2 cellular contexts compared by ENCODE assay signal in genomic region chr3:159825216-159825854, GRCh38.
TF ChIP-seq lines count a peak whose summit lies in the region.

No MANE protein-coding gene starts in this region.

TF ChIP-seq in HCT116, 20 proteins besides CTCF, POLR2A, EP300 and RAD21:
- no peak for TF ChIP-seq JUND (IDR thresholded peaks at IDR 0.05)
- TF ChIP-seq EZH2phosphoT487 (IDR thresholded peaks at IDR 0.05; ENCODE audit: borderline replicate concordance) = no peak
- no peak for TF ChIP-seq ZFX (IDR thresholded peaks at IDR 0.05)
- no peak for TF ChIP-seq SIN3A (IDR thresholded peaks at IDR 0.05; ENCODE audit: low read depth)
- no peak for TF ChIP-seq EGR1 (IDR thresholded peaks at IDR 0.05; ENCODE audit: low read depth)
- TF ChIP-seq FOSL1 (IDR thresholded peaks at IDR 0.05; ENCODE audit: low read depth) = no peak
- TF ChIP-seq, protein P1, sequence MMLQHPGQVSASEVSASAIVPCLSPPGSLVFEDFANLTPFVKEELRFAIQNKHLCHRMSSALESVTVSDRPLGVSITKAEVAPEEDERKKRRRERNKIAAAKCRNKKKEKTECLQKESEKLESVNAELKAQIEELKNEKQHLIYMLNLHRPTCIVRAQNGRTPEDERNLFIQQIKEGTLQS (IDR thresholded peaks at IDR 0.05) = no peak
- TF ChIP-seq, protein P2, sequence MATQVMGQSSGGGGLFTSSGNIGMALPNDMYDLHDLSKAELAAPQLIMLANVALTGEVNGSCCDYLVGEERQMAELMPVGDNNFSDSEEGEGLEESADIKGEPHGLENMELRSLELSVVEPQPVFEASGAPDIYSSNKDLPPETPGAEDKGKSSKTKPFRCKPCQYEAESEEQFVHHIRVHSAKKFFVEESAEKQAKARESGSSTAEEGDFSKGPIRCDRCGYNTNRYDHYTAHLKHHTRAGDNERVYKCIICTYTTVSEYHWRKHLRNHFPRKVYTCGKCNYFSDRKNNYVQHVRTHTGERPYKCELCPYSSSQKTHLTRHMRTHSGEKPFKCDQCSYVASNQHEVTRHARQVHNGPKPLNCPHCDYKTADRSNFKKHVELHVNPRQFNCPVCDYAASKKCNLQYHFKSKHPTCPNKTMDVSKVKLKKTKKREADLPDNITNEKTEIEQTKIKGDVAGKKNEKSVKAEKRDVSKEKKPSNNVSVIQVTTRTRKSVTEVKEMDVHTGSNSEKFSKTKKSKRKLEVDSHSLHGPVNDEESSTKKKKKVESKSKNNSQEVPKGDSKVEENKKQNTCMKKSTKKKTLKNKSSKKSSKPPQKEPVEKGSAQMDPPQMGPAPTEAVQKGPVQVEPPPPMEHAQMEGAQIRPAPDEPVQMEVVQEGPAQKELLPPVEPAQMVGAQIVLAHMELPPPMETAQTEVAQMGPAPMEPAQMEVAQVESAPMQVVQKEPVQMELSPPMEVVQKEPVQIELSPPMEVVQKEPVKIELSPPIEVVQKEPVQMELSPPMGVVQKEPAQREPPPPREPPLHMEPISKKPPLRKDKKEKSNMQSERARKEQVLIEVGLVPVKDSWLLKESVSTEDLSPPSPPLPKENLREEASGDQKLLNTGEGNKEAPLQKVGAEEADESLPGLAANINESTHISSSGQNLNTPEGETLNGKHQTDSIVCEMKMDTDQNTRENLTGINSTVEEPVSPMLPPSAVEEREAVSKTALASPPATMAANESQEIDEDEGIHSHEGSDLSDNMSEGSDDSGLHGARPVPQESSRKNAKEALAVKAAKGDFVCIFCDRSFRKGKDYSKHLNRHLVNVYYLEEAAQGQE (IDR thresholded peaks at IDR 0.05; ENCODE audit: low read depth) = no peak
- TF ChIP-seq ELF1 (IDR thresholded peaks at IDR 0.05; ENCODE audit: borderline replicate concordance, low read depth) = no peak
- TF ChIP-seq POLR2AphosphoS5 (IDR thresholded peaks at IDR 0.05; ENCODE audit: low read depth, low read length) = no peak
- TF ChIP-seq, protein P3, sequence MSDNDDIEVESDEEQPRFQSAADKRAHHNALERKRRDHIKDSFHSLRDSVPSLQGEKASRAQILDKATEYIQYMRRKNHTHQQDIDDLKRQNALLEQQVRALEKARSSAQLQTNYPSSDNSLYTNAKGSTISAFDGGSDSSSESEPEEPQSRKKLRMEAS (IDR thresholded peaks at IDR 0.05) = no peak
- TF ChIP-seq SP1 (IDR thresholded peaks at IDR 0.05; ENCODE audit: low read depth) = no peak
- TF ChIP-seq, protein P4, sequence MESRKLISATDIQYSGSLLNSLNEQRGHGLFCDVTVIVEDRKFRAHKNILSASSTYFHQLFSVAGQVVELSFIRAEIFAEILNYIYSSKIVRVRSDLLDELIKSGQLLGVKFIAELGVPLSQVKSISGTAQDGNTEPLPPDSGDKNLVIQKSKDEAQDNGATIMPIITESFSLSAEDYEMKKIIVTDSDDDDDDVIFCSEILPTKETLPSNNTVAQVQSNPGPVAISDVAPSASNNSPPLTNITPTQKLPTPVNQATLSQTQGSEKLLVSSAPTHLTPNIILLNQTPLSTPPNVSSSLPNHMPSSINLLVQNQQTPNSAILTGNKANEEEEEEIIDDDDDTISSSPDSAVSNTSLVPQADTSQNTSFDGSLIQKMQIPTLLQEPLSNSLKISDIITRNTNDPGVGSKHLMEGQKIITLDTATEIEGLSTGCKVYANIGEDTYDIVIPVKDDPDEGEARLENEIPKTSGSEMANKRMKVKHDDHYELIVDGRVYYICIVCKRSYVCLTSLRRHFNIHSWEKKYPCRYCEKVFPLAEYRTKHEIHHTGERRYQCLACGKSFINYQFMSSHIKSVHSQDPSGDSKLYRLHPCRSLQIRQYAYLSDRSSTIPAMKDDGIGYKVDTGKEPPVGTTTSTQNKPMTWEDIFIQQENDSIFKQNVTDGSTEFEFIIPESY (IDR thresholded peaks at IDR 0.05; ENCODE audit: extremely low read depth, insufficient replicate concordance, low read length) = no peak
- TF ChIP-seq ZNF274 (IDR thresholded peaks at IDR 0.05; ENCODE audit: low read depth, low read length) = no peak
- no peak for TF ChIP-seq YY1 (IDR thresholded peaks at IDR 0.05; ENCODE audit: extremely low read depth, insufficient replicate concordance, low read depth, low read length)
- no peak for TF ChIP-seq TCF7L2 (IDR thresholded peaks at IDR 0.05; ENCODE audit: borderline replicate concordance, extremely low read depth, insufficient read depth, insufficient read length)
- TF ChIP-seq EZH2 (IDR thresholded peaks at IDR 0.05) = no peak
- no peak for TF ChIP-seq CEBPB (IDR thresholded peaks at IDR 0.05; ENCODE audit: low read depth)
- TF ChIP-seq SRF (IDR thresholded peaks at IDR 0.05; ENCODE audit: low read depth) = no peak
- TF ChIP-seq CBX3 (IDR thresholded peaks at IDR 0.05; ENCODE audit: low read depth) = no peak

TF ChIP-seq in K562, 482 proteins besides CTCF, POLR2A, EP300 and RAD21:
- TF ChIP-seq MECOM (CRISPR knock-in tag; IDR thresholded peaks at IDR 0.05) (no peak), ZNF140 (CRISPR knock-in tag; IDR thresholded peaks at IDR 0.05) (no peak), ZNF583 (CRISPR knock-in tag; IDR thresholded peaks at IDR 0.05) (no peak), NFIC (IDR thresholded peaks at IDR 0.05) (peak; percentile 94), E4F1 (CRISPR knock-in tag; IDR thresholded peaks at IDR 0.05; ENCODE audit: borderline replicate concordance) (no peak), ZNF717 (CRISPR knock-in tag; IDR thresholded peaks at IDR 0.05) (no peak), NFIX (CRISPR knock-in tag; IDR thresholded peaks at IDR 0.05; ENCODE audit: low read depth) (peak; percentile 81), NFATC3 (IDR thresholded peaks at IDR 0.05) (no peak), PML (IDR thresholded peaks at IDR 0.05; ENCODE audit: low read length) (no peak)
- TF ChIP-seq, protein P5, sequence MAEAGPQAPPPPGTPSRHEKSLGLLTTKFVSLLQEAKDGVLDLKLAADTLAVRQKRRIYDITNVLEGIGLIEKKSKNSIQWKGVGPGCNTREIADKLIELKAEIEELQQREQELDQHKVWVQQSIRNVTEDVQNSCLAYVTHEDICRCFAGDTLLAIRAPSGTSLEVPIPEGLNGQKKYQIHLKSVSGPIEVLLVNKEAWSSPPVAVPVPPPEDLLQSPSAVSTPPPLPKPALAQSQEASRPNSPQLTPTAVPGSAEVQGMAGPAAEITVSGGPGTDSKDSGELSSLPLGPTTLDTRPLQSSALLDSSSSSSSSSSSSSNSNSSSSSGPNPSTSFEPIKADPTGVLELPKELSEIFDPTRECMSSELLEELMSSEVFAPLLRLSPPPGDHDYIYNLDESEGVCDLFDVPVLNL (CRISPR knock-in tag; IDR thresholded peaks at IDR 0.05; ENCODE audit: low read depth) = no peak
- TF ChIP-seq, protein P6, sequence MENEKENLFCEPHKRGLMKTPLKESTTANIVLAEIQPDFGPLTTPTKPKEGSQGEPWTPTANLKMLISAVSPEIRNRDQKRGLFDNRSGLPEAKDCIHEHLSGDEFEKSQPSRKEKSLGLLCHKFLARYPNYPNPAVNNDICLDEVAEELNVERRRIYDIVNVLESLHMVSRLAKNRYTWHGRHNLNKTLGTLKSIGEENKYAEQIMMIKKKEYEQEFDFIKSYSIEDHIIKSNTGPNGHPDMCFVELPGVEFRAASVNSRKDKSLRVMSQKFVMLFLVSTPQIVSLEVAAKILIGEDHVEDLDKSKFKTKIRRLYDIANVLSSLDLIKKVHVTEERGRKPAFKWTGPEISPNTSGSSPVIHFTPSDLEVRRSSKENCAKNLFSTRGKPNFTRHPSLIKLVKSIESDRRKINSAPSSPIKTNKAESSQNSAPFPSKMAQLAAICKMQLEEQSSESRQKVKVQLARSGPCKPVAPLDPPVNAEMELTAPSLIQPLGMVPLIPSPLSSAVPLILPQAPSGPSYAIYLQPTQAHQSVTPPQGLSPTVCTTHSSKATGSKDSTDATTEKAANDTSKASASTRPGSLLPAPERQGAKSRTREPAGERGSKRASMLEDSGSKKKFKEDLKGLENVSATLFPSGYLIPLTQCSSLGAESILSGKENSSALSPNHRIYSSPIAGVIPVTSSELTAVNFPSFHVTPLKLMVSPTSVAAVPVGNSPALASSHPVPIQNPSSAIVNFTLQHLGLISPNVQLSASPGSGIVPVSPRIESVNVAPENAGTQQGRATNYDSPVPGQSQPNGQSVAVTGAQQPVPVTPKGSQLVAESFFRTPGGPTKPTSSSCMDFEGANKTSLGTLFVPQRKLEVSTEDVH (IDR thresholded peaks at IDR 0.05; ENCODE audit: low read depth, partially characterized antibody) = no peak
